ENCODE assay signal across 1 cellular context in genomic region chr2:191748050-191748449, GRCh38.
TF ChIP-seq lines count a peak whose summit lies in the region.

No MANE protein-coding gene starts in this region.

TF ChIP-seq in SK-N-SH, 30 proteins besides CTCF, POLR2A, EP300 and RAD21 (continued from another document):
- TF ChIP-seq REST (IDR thresholded peaks at IDR 0.05; ENCODE audit: low read depth, low read length) = no peak
- TF ChIP-seq RFX5 (IDR thresholded peaks at IDR 0.05; ENCODE audit: low read length) = no peak
